In the genomic region with DNA sequence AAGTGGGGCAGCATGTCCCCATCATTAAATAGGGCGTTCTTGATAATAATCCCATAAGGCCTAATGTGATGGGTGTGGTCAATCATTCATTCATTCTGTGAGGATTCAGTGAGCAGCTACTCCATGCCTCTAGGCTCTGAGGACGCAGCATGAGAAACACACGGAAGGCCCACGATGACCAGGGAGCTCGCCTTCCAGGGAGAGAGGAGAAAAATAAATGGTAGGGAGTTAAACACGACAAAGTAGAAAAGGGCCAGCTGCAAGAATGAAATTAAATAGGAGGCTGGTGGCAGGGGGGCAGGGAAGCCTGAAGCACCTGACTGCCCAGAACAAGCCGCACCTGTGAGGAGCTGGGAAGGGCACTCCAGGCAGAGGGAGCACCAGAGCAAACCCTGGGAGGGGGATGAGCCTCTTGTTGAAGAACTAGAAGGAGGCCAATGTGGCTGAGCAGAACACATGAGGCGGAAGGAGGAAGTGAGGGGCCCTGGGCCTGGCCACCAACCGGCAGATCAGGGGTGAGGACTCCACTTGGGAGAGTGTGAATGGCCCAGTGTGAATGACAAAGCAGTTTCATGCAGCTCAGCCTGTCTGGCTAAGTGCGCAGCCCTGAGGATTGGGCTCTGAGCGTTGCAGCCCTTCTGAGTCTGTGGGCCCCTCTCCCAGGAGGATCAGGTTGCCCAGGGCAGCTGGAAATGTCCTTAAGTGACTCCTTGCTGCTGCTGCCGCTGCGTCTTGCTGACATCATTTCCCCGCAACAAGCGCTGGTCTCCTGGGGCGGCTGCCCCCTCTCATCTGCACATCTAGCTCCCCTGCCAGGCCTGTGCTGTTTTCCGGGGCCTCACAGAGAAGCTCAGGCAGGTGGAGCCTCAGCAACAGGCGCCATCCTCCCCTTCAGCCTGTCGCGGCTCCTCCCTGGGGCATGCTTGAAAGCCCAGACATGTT, we compare ENCODE assay signal across 8 cellular contexts.
DNase-seq lines count a peak whose midpoint lies in the region; ATAC-seq and TF ChIP-seq lines count a peak whose summit lies in the region.

No MANE protein-coding gene starts in this region.

- H3K27me3 Mint-ChIP-seq in T-helper 2 cell treated with Interferon-gamma antibody and Interleukin-4, amounts not matched to agents 5 μg/mL and 100 μg/mL, for 36 hours (ENCODE audit: low read depth), result peaks cover 3% of the 10 kb centered on the region
- H3K27me3 Mint-ChIP-seq in effector memory CD8-positive, alpha-beta T cell, result no peaks in the 10 kb centered on the region
- H3K27me3 Mint-ChIP-seq in nephron progenitor cell (ENCODE audit: low read depth, poor library complexity), result peaks cover 14% of the 10 kb centered on the region

- peak overlapping the region; percentile 80 for H3K27ac Mint-ChIP-seq in T-helper 2 cell treated with Interferon-gamma antibody and Interleukin-4, amounts not matched to agents 5 μg/mL and 100 μg/mL, for 36 hours
- H3K27ac Mint-ChIP-seq in effector memory CD8-positive, alpha-beta T cell, result peak overlapping the region; percentile 91 to 93
- H3K27ac Mint-ChIP-seq in nephron progenitor cell, result peak overlapping the region; percentile 90

- TF ChIP-seq CTCF in nephron progenitor cell (IDR thresholded peaks at IDR 0.05), result no peak

- H3K4me1 Mint-ChIP-seq in T-helper 2 cell treated with Interferon-gamma antibody and Interleukin-4, amounts not matched to agents 5 μg/mL and 100 μg/mL, for 36 hours (ENCODE audit: low read depth), result peaks cover 35% of the 10 kb centered on the region
- peaks cover 54 to 55% of the 10 kb centered on the region in 2 donors for H3K4me1 Mint-ChIP-seq in effector memory CD8-positive, alpha-beta T cell (ENCODE audit: low read depth in 2 of 2)
- peaks cover 21% of the 10 kb centered on the region for H3K4me1 Mint-ChIP-seq in nephron progenitor cell

- peak; percentile 60 for ATAC-seq in effector memory CD8-positive, alpha-beta T cell (replicated peaks)
- ATAC-seq in GM18520 (IDR thresholded peaks at IDR 0.05; ENCODE audit: unreplicated experiment), result no peak
- no peak for ATAC-seq in HG02852 (IDR thresholded peaks at IDR 0.05; ENCODE audit: unreplicated experiment)

- DNase-seq in DMS79 (lab: John Stamatoyannopoulos, UW) (peak; percentile 99), MV-4-11 (lab: John Stamatoyannopoulos, UW) (peak; percentile 92), nephron progenitor cell (peak; percentile 67), NCI-H1694 (lab: John Stamatoyannopoulos, UW) (no peak)
- DNase-seq in T-helper 2 cell treated with Interferon-gamma antibody and Interleukin-4, amounts not matched to agents 5 μg/mL and 100 μg/mL, for 36 hours (ENCODE audit: low spot score), result no peak
- peak; percentile 13 to 29 (median 24) for DNase-seq in effector memory CD8-positive, alpha-beta T cell

- H3K4me3 Mint-ChIP-seq in T-helper 2 cell treated with Interferon-gamma antibody and Interleukin-4, amounts not matched to agents 5 μg/mL and 100 μg/mL, for 36 hours, result peak overlapping the region; percentile 85
- H3K4me3 Mint-ChIP-seq in effector memory CD8-positive, alpha-beta T cell, result peak overlapping the region; percentile 88 to 89
- H3K4me3 Mint-ChIP-seq in nephron progenitor cell, result peak overlapping the region; percentile 54

- no peaks in the 10 kb centered on the region for H3K36me3 Mint-ChIP-seq in T-helper 2 cell treated with Interferon-gamma antibody and Interleukin-4, amounts not matched to agents 5 μg/mL and 100 μg/mL, for 36 hours (ENCODE audit: low read depth)
- H3K36me3 Mint-ChIP-seq in effector memory CD8-positive, alpha-beta T cell (ENCODE audit: insufficient read depth), result no peaks in the 10 kb centered on the region
- no peaks in the 10 kb centered on the region for H3K36me3 Mint-ChIP-seq in nephron progenitor cell (ENCODE audit: low read depth)

- no peaks in the 10 kb centered on the region for H3K9me3 Mint-ChIP-seq in T-helper 2 cell treated with Interferon-gamma antibody and Interleukin-4, amounts not matched to agents 5 μg/mL and 100 μg/mL, for 36 hours
- no peaks in the 10 kb centered on the region for H3K9me3 Mint-ChIP-seq in effector memory CD8-positive, alpha-beta T cell
- no peaks in the 10 kb centered on the region for H3K9me3 Mint-ChIP-seq in nephron progenitor cell

Comparison
In these comparisons a context has a peak if more than half of its experiments do, and no peak if none do; other contexts are left out.
1. DNase-seq: peak in DMS79 (single experiment), MV-4-11 (single experiment), effector memory CD8-positive, alpha-beta T cell (3 of 3) and nephron progenitor cell (single experiment); none in T-helper 2 cell treated with Interferon-gamma antibody and Interleukin-4, amounts not matched to agents 5 μg/mL and 100 μg/mL, for 36 hours (single experiment) and NCI-H1694 (single experiment).
2. Peak in every context shown above with its lines, with median percentiles within 50 percentile points of each other: H3K27ac Mint-ChIP-seq and H3K4me3 Mint-ChIP-seq.